28 cellular contexts compared by ENCODE assay signal in the genomic region with DNA sequence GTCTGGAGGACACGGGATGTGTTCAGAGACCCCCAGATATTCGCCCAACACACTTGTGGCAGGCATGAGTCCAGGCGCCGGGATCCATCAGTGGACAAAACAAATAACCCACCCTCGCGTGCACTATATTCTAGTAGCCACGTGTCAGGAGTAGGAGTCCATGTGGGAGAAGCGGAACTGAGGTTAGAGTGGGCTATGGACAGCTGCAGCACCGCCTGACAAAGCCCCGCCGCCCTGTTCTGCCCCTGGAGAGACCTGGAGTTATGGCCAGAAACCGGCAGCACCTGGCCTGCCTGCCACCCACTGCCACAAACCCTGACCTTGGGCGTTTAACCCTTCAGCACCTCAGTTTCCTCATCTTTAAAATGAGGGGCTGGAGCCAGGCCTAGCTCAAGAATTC.
"Had no signal": no experiment of that assay in that cellular context is flagged by ENCODE, and none has a peak within 500 bp of the region (broad histone marks: within the 10 kb centered on the region; RNA-seq: fewer than 3 reads in every experiment).

No MANE protein-coding gene starts in this region.

- H3K27me3 ChIP-seq: adrenal gland, body of pancreas, colonic mucosa had no signal

- H3K9me3 ChIP-seq: adrenal gland, body of pancreas, colonic mucosa, esophagus squamous epithelium had no signal

- H3K27ac ChIP-seq: adrenal gland, body of pancreas, colonic mucosa, epithelial cell of prostate, esophagus squamous epithelium, gastroesophageal sphincter had no signal

- H3K9me3 Mint-ChIP-seq: activated CD4-positive, alpha-beta memory T cell treated with anti-CD3 and anti-CD28 coated beads, Interleukin-2, amount 10 ng/mL, durations not matched to agents 7 days and 5 days; activated CD4-positive, alpha-beta T cell treated with anti-CD3 and anti-CD28 coated beads, Interleukin-2, amount 10 ng/mL, durations not matched to agents 7 days and 5 days; activated naive CD4-positive, alpha-beta T cell treated with anti-CD3 and anti-CD28 coated beads for 36 hours; activated naive CD4-positive, alpha-beta T cell treated with anti-CD3 and anti-CD28 coated beads, Interleukin-2, amount 50 U/mL, for 24 hours; activated naive CD8-positive, alpha-beta T cell treated with anti-CD3 and anti-CD28 coated beads for 36 hours; activated naive CD8-positive, alpha-beta T cell treated with anti-CD3 and anti-CD28 coated beads, Interleukin-2, amount 50 U/mL, for 24 hours; activated T-helper 1 cell treated with anti-CD3 and anti-CD28 coated beads, Interleukin-12 subunit alpha, Interleukin-12 subunit beta, Interleukin-2, Interleukin-4 antibody, amounts not matched to agents 30 ng/mL and 10 ng/mL and 1 ng/mL, durations not matched to agents 14 hours and 24 hours and 36 hours; activated T-helper 2 cell treated with anti-CD3 and anti-CD28 coated beads, Interferon-gamma antibody, Interleukin-2, Interleukin-4, amounts not matched to agents 10 μg/mL and 5 μg/mL and 100 μg/mL, durations not matched to agents 14 hours and 24 hours and 36 hours had no signal

- H3K4me1 Mint-ChIP-seq: activated CD4-positive, alpha-beta memory T cell treated with anti-CD3 and anti-CD28 coated beads, Interleukin-2, amount 10 ng/mL, durations not matched to agents 7 days and 5 days; activated CD4-positive, alpha-beta T cell treated with anti-CD3 and anti-CD28 coated beads, Interleukin-2, amount 10 ng/mL, durations not matched to agents 7 days and 5 days; activated naive CD4-positive, alpha-beta T cell treated with anti-CD3 and anti-CD28 coated beads, Interleukin-2, amount 50 U/mL, for 24 hours; activated naive CD8-positive, alpha-beta T cell treated with anti-CD3 and anti-CD28 coated beads for 36 hours; activated naive CD8-positive, alpha-beta T cell treated with anti-CD3 and anti-CD28 coated beads, Interleukin-2, amount 50 U/mL, for 24 hours; WTC11 had no signal

- H3K36me3 ChIP-seq: adrenal gland, colonic mucosa, esophagus squamous epithelium, gastroesophageal sphincter had no signal

- H3K27ac Mint-ChIP-seq: activated CD4-positive, alpha-beta memory T cell treated with anti-CD3 and anti-CD28 coated beads, Interleukin-2, amount 10 ng/mL, durations not matched to agents 7 days and 5 days; activated CD4-positive, alpha-beta T cell treated with anti-CD3 and anti-CD28 coated beads, Interleukin-2, amount 10 ng/mL, durations not matched to agents 7 days and 5 days; activated naive CD4-positive, alpha-beta T cell treated with anti-CD3 and anti-CD28 coated beads for 36 hours; activated naive CD4-positive, alpha-beta T cell treated with anti-CD3 and anti-CD28 coated beads, Interleukin-2, amount 50 U/mL, for 24 hours; activated naive CD8-positive, alpha-beta T cell treated with anti-CD3 and anti-CD28 coated beads for 36 hours; activated naive CD8-positive, alpha-beta T cell treated with anti-CD3 and anti-CD28 coated beads, Interleukin-2, amount 50 U/mL, for 24 hours; activated T-helper 1 cell treated with anti-CD3 and anti-CD28 coated beads, Interleukin-12 subunit alpha, Interleukin-12 subunit beta, Interleukin-2, Interleukin-4 antibody, amounts not matched to agents 30 ng/mL and 10 ng/mL and 1 ng/mL, durations not matched to agents 14 hours and 24 hours and 36 hours; activated T-helper 2 cell treated with anti-CD3 and anti-CD28 coated beads, Interferon-gamma antibody, Interleukin-2, Interleukin-4, amounts not matched to agents 10 μg/mL and 5 μg/mL and 100 μg/mL, durations not matched to agents 14 hours and 24 hours and 36 hours; WTC11 had no signal

- DNase-seq: activated CD4-positive, alpha-beta memory T cell treated with anti-CD3 and anti-CD28 coated beads, Interleukin-2, amount 10 ng/mL, durations not matched to agents 7 days and 5 days; activated CD4-positive, alpha-beta T cell treated with anti-CD3 and anti-CD28 coated beads for 1 hour; activated CD4-positive, alpha-beta T cell treated with anti-CD3 and anti-CD28 coated beads for 4 hours; activated CD4-positive, alpha-beta T cell treated with anti-CD3 and anti-CD28 coated beads, Interleukin-2, amount 10 ng/mL, durations not matched to agents 7 days and 5 days; activated CD4-positive, alpha-beta T cell treated with anti-CD3 and anti-CD28 coated beads, Interleukin-2, amount 50 U/mL, for 4 hours; activated effector memory CD4-positive, alpha-beta T cell treated with anti-CD3 and anti-CD28 coated beads, Interleukin-2, amount 50 U/mL, for 16 hours; activated naive CD4-positive, alpha-beta T cell treated with anti-CD3 and anti-CD28 coated beads for 36 hours; activated naive CD8-positive, alpha-beta T cell treated with anti-CD3 and anti-CD28 coated beads for 36 hours; activated naive CD8-positive, alpha-beta T cell treated with anti-CD3 and anti-CD28 coated beads, Interleukin-2, amount 50 U/mL, for 24 hours; activated T-cell treated with anti-CD3 and anti-CD28 coated beads, Interleukin-2, amount 50 U/mL, for 1 hour; activated T-cell treated with anti-CD3 and anti-CD28 coated beads, Interleukin-2, amount 50 U/mL, for 48 hours; adrenal gland; amygdala; aorta; body of pancreas; central memory CD4-positive, alpha-beta T cell; cerebellar nuclear complex; colonic mucosa; effector CD8-positive, alpha-beta T cell; esophagus squamous epithelium; foreskin melanocyte; T-helper 2 cell had no signal

- H3K36me3 Mint-ChIP-seq: activated naive CD4-positive, alpha-beta T cell treated with anti-CD3 and anti-CD28 coated beads, Interleukin-2, amount 50 U/mL, for 24 hours; activated naive CD8-positive, alpha-beta T cell treated with anti-CD3 and anti-CD28 coated beads for 36 hours had no signal

- H3K4me3 Mint-ChIP-seq: activated CD4-positive, alpha-beta memory T cell treated with anti-CD3 and anti-CD28 coated beads, Interleukin-2, amount 10 ng/mL, durations not matched to agents 7 days and 5 days; activated CD4-positive, alpha-beta T cell treated with anti-CD3 and anti-CD28 coated beads, Interleukin-2, amount 10 ng/mL, durations not matched to agents 7 days and 5 days; activated naive CD4-positive, alpha-beta T cell treated with anti-CD3 and anti-CD28 coated beads for 36 hours; activated naive CD4-positive, alpha-beta T cell treated with anti-CD3 and anti-CD28 coated beads, Interleukin-2, amount 50 U/mL, for 24 hours; activated naive CD8-positive, alpha-beta T cell treated with anti-CD3 and anti-CD28 coated beads for 36 hours; activated naive CD8-positive, alpha-beta T cell treated with anti-CD3 and anti-CD28 coated beads, Interleukin-2, amount 50 U/mL, for 24 hours; activated T-helper 1 cell treated with anti-CD3 and anti-CD28 coated beads, Interleukin-12 subunit alpha, Interleukin-12 subunit beta, Interleukin-2, Interleukin-4 antibody, amounts not matched to agents 30 ng/mL and 10 ng/mL and 1 ng/mL, durations not matched to agents 14 hours and 24 hours and 36 hours; WTC11 had no signal

- H3K4me3 ChIP-seq: adrenal gland, body of pancreas, colonic mucosa, esophagus squamous epithelium, gastroesophageal sphincter had no signal

- H3K4me1 ChIP-seq: adrenal gland, body of pancreas, colonic mucosa, gastroesophageal sphincter had no signal
